In the genomic region with DNA sequence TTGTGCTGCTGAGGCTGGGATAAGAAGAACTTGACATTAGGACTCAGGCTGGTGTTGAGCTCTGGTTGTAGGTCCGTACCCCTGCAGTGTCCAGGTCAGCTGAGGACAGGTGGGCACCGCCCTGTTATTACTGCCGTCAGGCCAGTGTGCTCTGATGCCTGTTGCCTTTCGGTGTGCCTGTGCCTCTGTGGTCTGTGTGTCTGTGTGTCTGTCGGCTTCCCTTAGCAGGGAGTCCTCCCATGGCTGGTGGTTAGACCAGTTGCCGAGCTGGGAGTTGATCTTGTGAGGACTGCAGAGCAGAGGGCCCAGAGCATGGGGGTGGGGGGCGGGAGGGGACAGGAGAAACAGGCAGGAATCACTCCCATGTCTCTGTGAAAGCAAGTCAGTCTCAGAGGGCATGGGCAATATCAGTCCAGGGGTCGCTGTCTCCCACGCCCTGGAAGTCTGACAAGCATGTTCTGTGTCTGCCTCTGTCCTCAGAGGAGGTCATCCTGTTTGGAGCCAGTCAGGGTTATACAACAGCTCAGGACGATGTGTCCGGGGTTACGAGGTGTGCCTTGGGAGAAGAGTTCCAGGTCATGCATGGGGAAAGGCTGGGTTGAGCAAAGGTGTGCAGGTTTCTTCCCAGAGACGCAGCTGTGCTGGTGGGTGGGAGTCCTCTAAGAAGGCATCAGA, we compare ENCODE assay signal across 26 cellular contexts.
DNase-seq lines count a peak whose midpoint lies in the region; FAIRE-seq and TF ChIP-seq lines count a peak whose summit lies in the region.
"Had no signal": no experiment of that assay in that cellular context is flagged by ENCODE, and none has a peak within 500 bp of the region (broad histone marks: within the 10 kb centered on the region; RNA-seq: fewer than 3 reads in every experiment).

No MANE protein-coding gene starts in this region.

- H3K4me3 ChIP-seq in bronchial epithelial cell (ENCODE audit: low read depth, low read length) (no peak overlapping the region), left ventricle myocardium inferior (no peak overlapping the region), neuronal stem cell (ENCODE audit: low read length in 2 of 2) (no peak overlapping the region), transverse colon (no peak overlapping the region)
- H3K4me3 ChIP-seq: BLaER1 treated with 17β-estradiol and CSF1 and Interleukin-3, amounts not matched to agents 10 nM and 100 nM; HAP-1; pancreas; right lobe of liver; thyroid gland had no signal

- FAIRE-seq in bronchial epithelial cell (lab: Jason Lieb, UNC), result peak; percentile 60
- FAIRE-seq in D721Med (lab: Jason Lieb, UNC), result no peak
- FAIRE-seq: pancreas had no signal

- H3K18ac ChIP-seq in neuronal stem cell (ENCODE audit: low read length), result peak overlapping the region; percentile 56

- intact Hi-C loops in left ventricle myocardium inferior (cut with micrococcal nuclease) (no loop called here), transverse colon (cut with DNase I; ENCODE audit: low total_unique reads) (loop anchor here (10.0 kb wide), 1 partner anchor 233 kb away; no protein-coding TSS in a partner anchor)

- H3K4me1 ChIP-seq in left ventricle myocardium inferior (peaks cover 34% of the 10 kb centered on the region), neuronal stem cell (ENCODE audit: control insufficient read depth in 2 of 2, insufficient read depth in 1 of 2, low read depth in 1 of 2, low read length in 2 of 2) (peaks cover 0 to 4% of the 10 kb centered on the region in 2 donors), transverse colon (peaks cover 12 to 22% (median 15%) of the 10 kb centered on the region in 4 donors)
- H3K4me1 ChIP-seq: HAP-1, pancreas, right lobe of liver had no signal

- peak overlapping the region; percentile 81 for H3K27ac ChIP-seq in left ventricle myocardium inferior (replicated peaks)
- H3K27ac ChIP-seq in neuronal stem cell (replicated peaks; ENCODE audit: low read length), result no peak overlapping the region
- peak overlapping the region; percentile 26 to 74 (median 45) for H3K27ac ChIP-seq in transverse colon
- H3K27ac ChIP-seq: pancreas, right lobe of liver had no signal

- no peak overlapping the region for H2BK120ac ChIP-seq in neuronal stem cell (ENCODE audit: low read depth, low read length)

- no CpG with 5 or more reads among the region's 13 CpGs for WGBS in neuronal stem cell (ENCODE audit: extremely low coverage in 2 of 2, insufficient read length in 2 of 2, insufficient replicate concordance in 1 of 2), 2 donors
- 85% methylated on average over 13 of the region's 13 CpGs; no CpG with 5 or more reads in 1 of the 2 donors for WGBS in transverse colon (ENCODE audit: low coverage in 1 of 2), 2 donors

- H3K9me3 ChIP-seq in left ventricle myocardium inferior (replicated peaks), result no peaks in the 10 kb centered on the region
- H3K9me3 ChIP-seq in neuronal stem cell (replicated peaks in 1 of 2; ENCODE audit: control insufficient read depth in 2 of 2, insufficient read depth in 1 of 2, low read depth in 1 of 2, low read length in 2 of 2), result no peaks in the 10 kb centered on the region
- H3K9me3 ChIP-seq in transverse colon, result no peaks in the 10 kb centered on the region
- H3K9me3 ChIP-seq: BLaER1 treated with 17β-estradiol and CSF1 and Interleukin-3, amounts not matched to agents 10 nM and 100 nM; Caco-2; HAP-1; pancreas; right lobe of liver; thyroid gland had no signal

- H4K8ac ChIP-seq in neuronal stem cell (ENCODE audit: low read depth, low read length), result no peak overlapping the region

- H3K9ac ChIP-seq in neuronal stem cell (ENCODE audit: low read depth, low read length, poor library complexity), result peak overlapping the region; percentile 60

- no peak overlapping the region for H2BK15ac ChIP-seq in neuronal stem cell (ENCODE audit: low read length)

- TF ChIP-seq POLR2A in transverse colon (IDR thresholded peaks at IDR 0.05), result no peak

- H2BK12ac ChIP-seq in neuronal stem cell (ENCODE audit: low read length), result no peak overlapping the region

- no peak overlapping the region for H2AFZ ChIP-seq in neuronal stem cell (ENCODE audit: low read length)

- H2AK5ac ChIP-seq in neuronal stem cell (ENCODE audit: low read depth, low read length), result no peak overlapping the region

- peak overlapping the region; percentile 49 for H3K14ac ChIP-seq in neuronal stem cell (ENCODE audit: low read length)

- DNase-seq in bronchial epithelial cell (ENCODE audit: low read depth) (no peak), left ventricle myocardium inferior (peak; percentile 44), neuronal stem cell (ENCODE audit: low spot score) (no peak), transverse colon (no peak), cerebellar cortex (ENCODE audit: low spot score) (no peak), D721Med (ENCODE audit: insufficient read length, low spot score) (no peak), NCI-H1105 treated with DMSO at 0.1 percent for 48 hours (lab: John Stamatoyannopoulos, UW) (no peak)
- DNase-seq: activated CD4-positive, alpha-beta T cell treated with anti-CD3 and anti-CD28 coated beads, Interleukin-2, amount 50 U/mL, for 4 hours; activated CD4-positive, CD25-positive, alpha-beta regulatory T cell; activated naive CD4-positive, alpha-beta T cell treated with anti-CD3 and anti-CD28 coated beads for 36 hours; amygdala; Caco-2; DND-41; foreskin melanocyte; hypothalamus; immature natural killer cell; naive thymus-derived CD4-positive, alpha-beta T cell; NCI-H1436 treated with DMSO at 0.1 percent for 48 hours; NCI-H2107; NCI-H774; T-helper 1 cell; thyroid gland had no signal

- peak overlapping the region; percentile 0 for H4K91ac ChIP-seq in neuronal stem cell (ENCODE audit: low read depth, low read length, poor library complexity)

- no peak overlapping the region for H3K4ac ChIP-seq in neuronal stem cell (ENCODE audit: low read length)

- in situ Hi-C loops in transverse colon (cut with MboI; ENCODE audit: low pct_ligation_motif_present in 1 of 4, low pct_unique_long_range_greater_than_20kb in 1 of 4, low sequenced_read_pairs in 3 of 4), result loop anchor here (5.0 to 10.0 kb wide), 2 partner anchors 233 to 255 kb away; no protein-coding TSS in a partner anchor

- no peaks in the 10 kb centered on the region for H3K79me1 ChIP-seq in neuronal stem cell (ENCODE audit: low read depth, low read length)

- TF ChIP-seq EP300 in transverse colon (IDR thresholded peaks at IDR 0.05; ENCODE audit: low read depth), result no peak

- no peak overlapping the region for H3K23ac ChIP-seq in neuronal stem cell (ENCODE audit: low read depth, low read length, poor library complexity)

- H2BK5ac ChIP-seq in neuronal stem cell (ENCODE audit: low read length), result no peak overlapping the region

- H3K4me2 ChIP-seq in neuronal stem cell (ENCODE audit: insufficient read depth, low read length, poor library complexity, severe bottlenecking), result no peak overlapping the region

- no peaks in the 10 kb centered on the region for H3K36me3 ChIP-seq in bronchial epithelial cell (ENCODE audit: control insufficient read depth, insufficient read depth, low read length)
- peaks cover 5% of the 10 kb centered on the region for H3K36me3 ChIP-seq in left ventricle myocardium inferior
- H3K36me3 ChIP-seq in neuronal stem cell (replicated peaks in 1 of 2; ENCODE audit: control insufficient read depth in 2 of 2, insufficient read depth in 2 of 2, low read length in 2 of 2), result no peaks in the 10 kb centered on the region
- H3K36me3 ChIP-seq in transverse colon, result no peaks in the 10 kb centered on the region
- H3K36me3 ChIP-seq: BLaER1 treated with 17β-estradiol and CSF1 and Interleukin-3, amounts not matched to agents 10 nM and 100 nM; HAP-1; pancreas; right lobe of liver had no signal

- no peak for TF ChIP-seq CTCF in bronchial epithelial cell (IDR thresholded peaks at IDR 0.05; ENCODE audit: insufficient read depth, low read length, severe bottlenecking)
- TF ChIP-seq CTCF in left ventricle myocardium inferior (IDR thresholded peaks at IDR 0.05; ENCODE audit: borderline replicate concordance), result no peak
- TF ChIP-seq CTCF in transverse colon (IDR thresholded peaks at IDR 0.05), result no peak
- no peak for TF ChIP-seq CTCF in D721Med (IDR thresholded peaks at IDR 0.05; ENCODE audit: insufficient read depth, missing control alignments)

- H3K27me3 ChIP-seq in bronchial epithelial cell (ENCODE audit: control insufficient read depth, insufficient read depth, low read length), result peaks cover 17% of the 10 kb centered on the region
- H3K27me3 ChIP-seq in left ventricle myocardium inferior (ENCODE audit: low read depth), result no peaks in the 10 kb centered on the region
- no peaks in the 10 kb centered on the region for H3K27me3 ChIP-seq in neuronal stem cell (ENCODE audit: control insufficient read depth in 3 of 3, insufficient read depth in 3 of 3, low read depth in 1 of 3, low read length in 3 of 3)
- H3K27me3 ChIP-seq in transverse colon, result no peaks in the 10 kb centered on the region
- H3K27me3 ChIP-seq: pancreas, right lobe of liver, thyroid gland had no signal
